Comparison of ENCODE assay signal across 14 cellular contexts in the genomic region with DNA sequence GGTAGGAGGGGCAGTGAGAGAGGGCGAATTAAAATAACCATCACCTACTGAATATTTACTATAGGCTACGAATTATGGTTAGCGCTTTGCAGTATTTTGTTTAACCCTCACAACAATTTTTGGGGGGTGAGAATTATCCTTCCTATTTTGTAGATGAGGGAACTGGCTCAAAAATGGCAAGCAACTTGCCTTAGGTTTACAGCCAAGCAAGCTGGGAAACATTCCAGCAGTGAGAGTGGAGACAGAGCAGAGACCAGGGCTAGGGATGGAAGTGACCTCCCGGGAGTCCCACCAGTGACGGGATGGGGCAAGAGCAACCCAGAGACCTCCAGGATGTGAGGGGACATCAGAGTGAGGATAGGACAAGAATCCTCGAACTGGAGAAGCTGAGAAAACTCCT. TPM values are rescaled to one million over a fixed set of nuclear protein-coding genes. Genes with fewer than 3 reads are reported as not detected.
DNase-seq lines count a peak whose midpoint lies in the region; ATAC-seq, FAIRE-seq and TF ChIP-seq lines count a peak whose summit lies in the region.
"Had no signal": no experiment of that assay in that cellular context is flagged by ENCODE, and none has a peak within 500 bp of the region (broad histone marks: within the 10 kb centered on the region; RNA-seq: fewer than 3 reads in every experiment).

No MANE protein-coding gene starts in this region.

- no peak for ATAC-seq in right lobe of liver
- ATAC-seq in stimulated activated effector memory CD8-positive, alpha-beta T cell treated with anti-CD3 and anti-CD28 coated beads, Interleukin-12 subunit alpha, Interleukin-12 subunit beta, amount 100 ng/mL, for 72 hours: no peak
- no peak for ATAC-seq in effector memory CD8-positive, alpha-beta T cell (replicated peaks)
- ATAC-seq: activated CD8-positive, alpha-beta memory T cell treated with anti-CD3 and anti-CD28 coated beads, Interleukin-2, amount 10 ng/mL, durations not matched to agents 7 days and 5 days had no signal

- in situ Hi-C loops in G401 (cut with HindIII; ENCODE audit: low sequenced_read_pairs): no loop called here

- H3K9me3 Mint-ChIP-seq in astrocyte (ENCODE audit: unreplicated experiment): no peaks in the 10 kb centered on the region
- H3K9me3 Mint-ChIP-seq in stimulated activated effector memory CD8-positive, alpha-beta T cell treated with anti-CD3 and anti-CD28 coated beads, Interleukin-12 subunit alpha, Interleukin-12 subunit beta, amount 100 ng/mL, for 72 hours: no peaks in the 10 kb centered on the region
- no peaks in the 10 kb centered on the region for H3K9me3 Mint-ChIP-seq in effector memory CD8-positive, alpha-beta T cell
- H3K9me3 Mint-ChIP-seq: T-helper 2 cell treated with Interferon-gamma antibody and Interleukin-4, amounts not matched to agents 5 μg/mL and 100 μg/mL, for 36 hours had no signal

- no peak overlapping the region for H2AFZ ChIP-seq in astrocyte (ENCODE audit: low read depth, low read length)

- no peaks in the 10 kb centered on the region for H3K36me3 ChIP-seq in astrocyte (ENCODE audit: insufficient read depth, low read length)
- no peaks in the 10 kb centered on the region for H3K36me3 ChIP-seq in right lobe of liver

- no peaks in the 10 kb centered on the region for H3K79me2 ChIP-seq in astrocyte (ENCODE audit: insufficient read depth, low read length)

- TF ChIP-seq POLR2A in right lobe of liver (IDR thresholded peaks at IDR 0.05): no peak

- H3K4me1 ChIP-seq in astrocyte (ENCODE audit: insufficient read depth, low read length): peaks cover 23% of the 10 kb centered on the region
- peaks cover 0 to 25% (median 5%) of the 10 kb centered on the region in 4 donors for H3K4me1 ChIP-seq in right lobe of liver

- no peaks in the 10 kb centered on the region for H3K4me1 Mint-ChIP-seq in astrocyte (ENCODE audit: low read depth, unreplicated experiment)
- peaks cover 28% of the 10 kb centered on the region for H3K4me1 Mint-ChIP-seq in stimulated activated effector memory CD8-positive, alpha-beta T cell treated with anti-CD3 and anti-CD28 coated beads, Interleukin-12 subunit alpha, Interleukin-12 subunit beta, amount 100 ng/mL, for 72 hours
- peaks cover 19 to 21% of the 10 kb centered on the region in 2 donors for H3K4me1 Mint-ChIP-seq in effector memory CD8-positive, alpha-beta T cell (ENCODE audit: low read depth in 2 of 2)

- DNase-seq in G401 (ENCODE audit: low spot score): peak; percentile 58
- no peak for DNase-seq in astrocyte (ENCODE audit: low read depth)
- DNase-seq in right lobe of liver: no peak
- no peak for DNase-seq in stimulated activated effector memory CD8-positive, alpha-beta T cell treated with anti-CD3 and anti-CD28 coated beads, Interleukin-12 subunit alpha, Interleukin-12 subunit beta, amount 100 ng/mL, for 72 hours (ENCODE audit: low spot score in 2 of 2)
- no peak for DNase-seq in stimulated activated CD4-positive, alpha-beta T cell treated with anti-CD3 and anti-CD28 coated beads, Interleukin-4, amount 100 ng/mL, for 4 hours
- no peak for DNase-seq in HT-29 (ENCODE audit: low spot score)
- DNase-seq in NCI-H1417 treated with DMSO at 0.1 percent for 48 hours (lab: John Stamatoyannopoulos, UW): no peak
- DNase-seq in effector memory CD8-positive, alpha-beta T cell: no peak
- DNase-seq: activated CD8-positive, alpha-beta memory T cell treated with anti-CD3 and anti-CD28 coated beads, Interleukin-2, amount 10 ng/mL, durations not matched to agents 7 days and 5 days; effector CD8-positive, alpha-beta T cell; NCI-H510A had no signal

- no peak overlapping the region for H3K9ac ChIP-seq in astrocyte (ENCODE audit: low read length)

- H3K27ac Mint-ChIP-seq in astrocyte (ENCODE audit: unreplicated experiment): no peak overlapping the region
- H3K27ac Mint-ChIP-seq in stimulated activated effector memory CD8-positive, alpha-beta T cell treated with anti-CD3 and anti-CD28 coated beads, Interleukin-12 subunit alpha, Interleukin-12 subunit beta, amount 100 ng/mL, for 72 hours: no peak overlapping the region
- H3K27ac Mint-ChIP-seq in effector memory CD8-positive, alpha-beta T cell: no peak overlapping the region
- H3K27ac Mint-ChIP-seq: activated CD8-positive, alpha-beta memory T cell treated with anti-CD3 and anti-CD28 coated beads, Interleukin-2, amount 10 ng/mL, durations not matched to agents 7 days and 5 days; T-helper 2 cell treated with Interferon-gamma antibody and Interleukin-4, amounts not matched to agents 5 μg/mL and 100 μg/mL, for 36 hours had no signal

- H3K27me3 ChIP-seq in astrocyte (ENCODE audit: insufficient read depth, low read length) (peaks cover 40% of the 10 kb centered on the region), right lobe of liver (no peaks in the 10 kb centered on the region)

- H3K4me2 ChIP-seq in astrocyte (ENCODE audit: low read length): peak overlapping the region; percentile 64

- no peak for FAIRE-seq in astrocyte (lab: Jason Lieb, UNC)
- FAIRE-seq: RCC 7860 had no signal

- no peak overlapping the region for H3K4me3 ChIP-seq in astrocyte (ENCODE audit: insufficient read depth, low read depth, low read length)
- peak overlapping the region in 1 of 3 donors; percentile 18 for H3K4me3 ChIP-seq in right lobe of liver

- no peaks in the 10 kb centered on the region for H4K20me1 ChIP-seq in astrocyte (ENCODE audit: insufficient read depth, low read length)

- H3K36me3 Mint-ChIP-seq in astrocyte (ENCODE audit: low read depth, unreplicated experiment): no peaks in the 10 kb centered on the region
- no peaks in the 10 kb centered on the region for H3K36me3 Mint-ChIP-seq in stimulated activated effector memory CD8-positive, alpha-beta T cell treated with anti-CD3 and anti-CD28 coated beads, Interleukin-12 subunit alpha, Interleukin-12 subunit beta, amount 100 ng/mL, for 72 hours
- H3K36me3 Mint-ChIP-seq in effector memory CD8-positive, alpha-beta T cell (ENCODE audit: insufficient read depth): peaks cover 5% of the 10 kb centered on the region

- intact Hi-C loops in right lobe of liver (cut with DNase I): loop anchor here (5.0 to 10.0 kb wide), 2 partner anchors 52 to 101 kb away; partner anchors contain the start of genes CXCL16 (in 2 of the 2), MED11 (in 2 of the 2) and ZMYND15 (in 2 of the 2)

- no peak overlapping the region for H3K4me3 Mint-ChIP-seq in astrocyte (ENCODE audit: unreplicated experiment)
- H3K4me3 Mint-ChIP-seq in stimulated activated effector memory CD8-positive, alpha-beta T cell treated with anti-CD3 and anti-CD28 coated beads, Interleukin-12 subunit alpha, Interleukin-12 subunit beta, amount 100 ng/mL, for 72 hours: peak overlapping the region; percentile 24
- peak overlapping the region in 1 of 2 donors; percentile 24 for H3K4me3 Mint-ChIP-seq in effector memory CD8-positive, alpha-beta T cell
- H3K4me3 Mint-ChIP-seq: activated CD8-positive, alpha-beta memory T cell treated with anti-CD3 and anti-CD28 coated beads, Interleukin-2, amount 10 ng/mL, durations not matched to agents 7 days and 5 days had no signal

- H3K9me3 ChIP-seq in astrocyte (ENCODE audit: insufficient read depth, low read depth, low read length) (no peaks in the 10 kb centered on the region), right lobe of liver (no peaks in the 10 kb centered on the region)

- H3K27ac ChIP-seq in astrocyte (ENCODE audit: low read depth, low read length) (no peak overlapping the region), right lobe of liver (peak overlapping the region; percentile 84 to 96 (median 92))

- peaks cover 13% of the 10 kb centered on the region for H3K27me3 Mint-ChIP-seq in astrocyte (ENCODE audit: low read depth, unreplicated experiment)
- peaks cover 32 to 58% of the 10 kb centered on the region in 2 donors for H3K27me3 Mint-ChIP-seq in effector memory CD8-positive, alpha-beta T cell

- 50% methylated on average over 6 of the region's 6 CpGs for WGBS in right lobe of liver (ENCODE audit: insufficient coverage, low coverage, low lambda C conversion rate, missing lambda C conversion rate)

- TF ChIP-seq CTCF in astrocyte (IDR thresholded peaks at IDR 0.05; ENCODE audit: insufficient read depth, low read depth, low read length) (no peak), right lobe of liver (IDR thresholded peaks at IDR 0.05) (no peak)

RNA-seq across cellular contexts. Expression of gene VMO1, which starts 0.4 kb away (rescaled TPM):
- total RNA-seq in G401 (2014; rRNA removed; shearing (Covaris generic)): not detected in 2 replicates
- 0.75 TPM in 1 of 2 replicates, not detected in the other for total RNA-seq in astrocyte
- 10 to 100 TPM in 1 of 6 experiments, 1 to 10 TPM in 5; 3.5 to 12.3 (median 5.2) TPM for total RNA-seq in right lobe of liver
- total RNA-seq in HT-29 (2014; rRNA removed; shearing (Covaris generic)): 0.58 TPM in 1 of 2 replicates, not detected in the other
- total RNA-seq: mononuclear cell had no signal

RNA-seq across cellular contexts. Expression of gene GLTPD2, which starts 2.2 kb away (rescaled TPM):
- not detected in 2 replicates for total RNA-seq in G401 (2014; rRNA removed; shearing (Covaris generic))
- total RNA-seq in astrocyte: not detected in 2 replicates
- total RNA-seq in right lobe of liver: 10 to 100 TPM; 20.6 to 97.4 (median 60.9) TPM
- total RNA-seq in HT-29 (2014; rRNA removed; shearing (Covaris generic)): not detected in 2 replicates
- total RNA-seq: activated CD8-positive, alpha-beta memory T cell treated with anti-CD3 and anti-CD28 coated beads, Interleukin-2, amount 10 ng/mL, durations not matched to agents 7 days and 5 days; mononuclear cell had no signal

RNA-seq across cellular contexts. Expression of gene PSMB6, which starts 9.4 kb away (rescaled TPM):
- total RNA-seq in G401 (2014; rRNA removed; shearing (Covaris generic)): 390 and 445 TPM in 2 replicates
- total RNA-seq in astrocyte (154 and 161 TPM in 2 replicates), right lobe of liver (100 to 1,000 TPM in 2 of 6 experiments, 10 to 100 TPM in 4; 68.8 to 136 (median 75.7) TPM)
- total RNA-seq in HT-29 (2014; rRNA removed; shearing (Covaris generic)): 242 and 261 TPM in 2 replicates

RNA-seq across cellular contexts. Expression of gene TM4SF5, which starts 14.8 kb away (rescaled TPM):
- not detected in 2 replicates for total RNA-seq in G401 (2014; rRNA removed; shearing (Covaris generic))
- total RNA-seq in astrocyte: not detected in 2 replicates
- total RNA-seq in right lobe of liver: 100 to 1,000 TPM in 3 of 6 experiments, 10 to 100 TPM in 3; 67.1 to 215 (median 112) TPM
- 0.44 and 0.61 TPM in 2 replicates for total RNA-seq in HT-29 (2014; rRNA removed; shearing (Covaris generic))
- total RNA-seq: activated CD8-positive, alpha-beta memory T cell treated with anti-CD3 and anti-CD28 coated beads, Interleukin-2, amount 10 ng/mL, durations not matched to agents 7 days and 5 days; mononuclear cell had no signal

Comparison
In these comparisons a context has a peak if more than half of its experiments do, and no peak if none do; other contexts are left out.
1. RNA of gene GLTPD2, which starts 2.2 kb away (total RNA-seq): 20.6 to 97.4 TPM in right lobe of liver; not detected in G401, not detected in astrocyte and not detected in HT-29; every median in the first group is over 10 times any median in the second.